In genomic region chr3:191715585-191715984, GRCh38 we compare ENCODE assay signal across 20 cellular contexts.
DNase-seq lines count a peak whose midpoint lies in the region; ATAC-seq, FAIRE-seq and TF ChIP-seq lines count a peak whose summit lies in the region.
"Had no signal": no experiment of that assay in that cellular context is flagged by ENCODE, and none has a peak within 500 bp of the region (broad histone marks: within the 10 kb centered on the region; RNA-seq: fewer than 3 reads in every experiment).

No MANE protein-coding gene starts in this region.

- H3K79me2 ChIP-seq in H1 (ENCODE audit: control insufficient read depth in 1 of 2, insufficient read depth in 2 of 2, low read length in 2 of 2) (no peaks in the 10 kb centered on the region), MM.1S (ENCODE audit: low read length) (no peaks in the 10 kb centered on the region)

- H3K18ac ChIP-seq in H1 (ENCODE audit: extremely low read depth, low read length), result no peak overlapping the region

- no peak overlapping the region for H4K8ac ChIP-seq in H1 (ENCODE audit: extremely low read depth, insufficient read depth, low read length)

- peak overlapping the region; percentile 90 for H2AFZ ChIP-seq in H1 (ENCODE audit: low read length)
- H2AFZ ChIP-seq in neuron (ENCODE audit: low read depth, low read length), result peak overlapping the region; percentile 36
- H2AFZ ChIP-seq in MM.1S (ENCODE audit: low read length), result no peak overlapping the region

- H3K4ac ChIP-seq in H1 (replicated peaks; ENCODE audit: insufficient read length, low read depth, low read length), result no peak overlapping the region

- H2AK5ac ChIP-seq in H1 (ENCODE audit: low read depth, low read length), result no peak overlapping the region

- FAIRE-seq in H1 (lab: Jason Lieb, UNC), result no peak
- FAIRE-seq: GM12878, H54 had no signal

- intact Hi-C loops in Right ventricle myocardium superior (cut with DNase I) (no loop called here), right cardiac atrium (cut with DNase I) (no loop called here), left ventricle myocardium inferior (cut with micrococcal nuclease) (no loop called here)

- no peak overlapping the region for H2BK120ac ChIP-seq in H1 (replicated peaks; ENCODE audit: low read depth, low read length)

- H2BK5ac ChIP-seq in H1 (ENCODE audit: low read depth, low read length), result no peak overlapping the region

- H3K4me3 ChIP-seq in right cardiac atrium (ENCODE audit: low read length), result no peak overlapping the region
- H3K4me3 ChIP-seq in H1 (ENCODE audit: extremely low read depth in 1 of 4, insufficient read depth in 2 of 4, low read depth in 3 of 4, low read length in 4 of 4), result no peak overlapping the region
- no peak overlapping the region for H3K4me3 ChIP-seq in left ventricle myocardium inferior
- no peak overlapping the region for H3K4me3 ChIP-seq in neuron (ENCODE audit: low read length)
- no peak overlapping the region for H3K4me3 ChIP-seq in MM.1S (ENCODE audit: low read length)
- H3K4me3 ChIP-seq: BLaER1, GM12878 had no signal

- H3K9me3 ChIP-seq in right cardiac atrium (ENCODE audit: control insufficient read depth, low read length) (no peaks in the 10 kb centered on the region), H1 (ENCODE audit: insufficient read depth in 2 of 2, low read depth in 1 of 2, low read length in 1 of 2) (no peaks in the 10 kb centered on the region), left ventricle myocardium inferior (replicated peaks) (peaks cover 10% of the 10 kb centered on the region), neuron (ENCODE audit: low read length) (no peaks in the 10 kb centered on the region), MM.1S (replicated peaks; ENCODE audit: insufficient read depth, low read length) (no peaks in the 10 kb centered on the region)
- H3K9me3 ChIP-seq: BLaER1 had no signal

- no peak overlapping the region for H2BK20ac ChIP-seq in H1 (ENCODE audit: low read length)

- TF ChIP-seq EP300 in H1 (IDR thresholded peaks at IDR 0.05; ENCODE audit: borderline replicate concordance in 1 of 2, low read depth in 2 of 2, low read length in 2 of 2), result no peak

- CTCF ChIA-PET in H1 (lab: Charles Lee; ENCODE audit: partially characterized antibody), result no interaction called here

- H3K56ac ChIP-seq in H1 (replicated peaks; ENCODE audit: insufficient read length, low read depth, low read length), result no peak overlapping the region

- no peak overlapping the region for H3K23ac ChIP-seq in H1 (ENCODE audit: insufficient read length)

- H3K27ac ChIP-seq in right cardiac atrium (ENCODE audit: low read length) (no peak overlapping the region), H1 (ENCODE audit: low read depth, low read length) (no peak overlapping the region), left ventricle myocardium inferior (replicated peaks) (peak overlapping the region; percentile 48), MM.1S (ENCODE audit: low read length) (no peak overlapping the region)
- H3K27ac ChIP-seq: BLaER1 had no signal

- no peak overlapping the region for H2BK15ac ChIP-seq in H1 (ENCODE audit: low read length)

- no peak overlapping the region for H3K14ac ChIP-seq in H1 (ENCODE audit: insufficient read length)

- no peak overlapping the region for H3K4me2 ChIP-seq in H1 (ENCODE audit: insufficient read depth in 1 of 2, low read depth in 2 of 2, low read length in 2 of 2)
- no peak overlapping the region for H3K4me2 ChIP-seq in MM.1S (ENCODE audit: low read depth, low read length)
- H3K4me2 ChIP-seq: BLaER1 had no signal

- H3K4me1 ChIP-seq in right cardiac atrium (ENCODE audit: control insufficient read depth, insufficient read depth, low read length), result no peaks in the 10 kb centered on the region
- H3K4me1 ChIP-seq in H1 (replicated peaks in 1 of 4; ENCODE audit: control insufficient read depth in 3 of 4, insufficient read depth in 4 of 4, low read length in 3 of 4), result no peaks in the 10 kb centered on the region
- H3K4me1 ChIP-seq in left ventricle myocardium inferior, result peaks cover 16% of the 10 kb centered on the region
- peaks cover 8% of the 10 kb centered on the region for H3K4me1 ChIP-seq in neuron (ENCODE audit: insufficient read depth, low read length)
- H3K4me1 ChIP-seq in MM.1S (ENCODE audit: low read length), result no peaks in the 10 kb centered on the region
- H3K4me1 ChIP-seq: BLaER1 had no signal

- H3K27me3 ChIP-seq in right cardiac atrium (ENCODE audit: control insufficient read depth, insufficient read depth) (no peaks in the 10 kb centered on the region), H1 (replicated peaks in 1 of 4; ENCODE audit: control insufficient read depth in 3 of 4, extremely low read depth in 1 of 4, insufficient read depth in 3 of 4, low read length in 3 of 4) (no peaks in the 10 kb centered on the region), left ventricle myocardium inferior (ENCODE audit: low read depth) (no peaks in the 10 kb centered on the region), neuron (ENCODE audit: insufficient read depth, low read length) (no peaks in the 10 kb centered on the region), MM.1S (replicated peaks; ENCODE audit: insufficient read depth, low read length) (no peaks in the 10 kb centered on the region)
- H3K27me3 ChIP-seq: BLaER1 had no signal

- no peaks in the 10 kb centered on the region for H3F3A ChIP-seq in MM.1S (ENCODE audit: insufficient read depth, low read length)

- H4K91ac ChIP-seq in H1 (replicated peaks; ENCODE audit: insufficient read length, low read length), result no peak overlapping the region

- H3K23me2 ChIP-seq in H1 (ENCODE audit: low read depth, low read length), result no peaks in the 10 kb centered on the region

- TF ChIP-seq CTCF in H1 (IDR thresholded peaks at IDR 0.05; ENCODE audit: control extremely low read depth in 1 of 3, insufficient read depth in 1 of 3, low read depth in 1 of 3, low read length in 3 of 3) (no peak), left ventricle myocardium inferior (IDR thresholded peaks at IDR 0.05; ENCODE audit: borderline replicate concordance) (no peak), MM.1S (IDR thresholded peaks at IDR 0.05; ENCODE audit: low read length) (no peak)

- H3K9ac ChIP-seq in H1 (replicated peaks in 1 of 4; ENCODE audit: extremely low read depth in 1 of 4, low read depth in 3 of 4, low read length in 3 of 4) (no peak overlapping the region), MM.1S (ENCODE audit: low read length) (no peak overlapping the region)
- H3K9ac ChIP-seq: BLaER1 had no signal

- H3K79me1 ChIP-seq in H1 (ENCODE audit: low read depth, low read length), result no peaks in the 10 kb centered on the region

- H4K20me1 ChIP-seq in H1 (replicated peaks in 1 of 2; ENCODE audit: control insufficient read depth in 1 of 2, insufficient read depth in 2 of 2, low read length in 2 of 2), result no peaks in the 10 kb centered on the region
- H4K20me1 ChIP-seq in MM.1S (ENCODE audit: insufficient read depth, low read length), result no peaks in the 10 kb centered on the region
- H4K20me1 ChIP-seq: BLaER1 had no signal

- POLR2A ChIA-PET in H1 (lab: Charles Lee; ENCODE audit: partially characterized antibody), result no interaction called here

- ATAC-seq in Right ventricle myocardium superior (ENCODE audit: poor library complexity) (peak; percentile 74), right cardiac atrium (no peak), HG02642 (IDR thresholded peaks at IDR 0.05; ENCODE audit: poor library complexity, unreplicated experiment) (no peak)
- ATAC-seq: CD8-positive, alpha-beta T cell; GM12878 had no signal

- no peaks in the 10 kb centered on the region for H3K9me2 ChIP-seq in MM.1S (replicated peaks; ENCODE audit: insufficient read depth, low read length)

- 54% methylated on average over 1 of the region's 1 CpG for WGBS in right cardiac atrium
- WGBS in H1 (ENCODE audit: extremely low coverage in 1 of 2, insufficient coverage in 1 of 2, insufficient read length in 1 of 2, insufficient replicate concordance in 2 of 2, low coverage in 1 of 2, low lambda C conversion rate in 2 of 2, missing lambda C conversion rate in 1 of 2), 2 experiments, result 100% methylated on average over 1 of the region's 1 CpG; no CpG with 5 or more reads in 1 of the 2 experiments

- no peak overlapping the region for H2BK12ac ChIP-seq in H1 (ENCODE audit: low read depth, low read length)

- TF ChIP-seq POLR2A in H1 (IDR thresholded peaks at IDR 0.05; ENCODE audit: control extremely low read depth in 1 of 2, low read depth in 2 of 2, low read length in 2 of 2), result no peak

- no peak overlapping the region for H4K5ac ChIP-seq in H1 (ENCODE audit: insufficient read length, low read depth, low read length)

- TF ChIP-seq RAD21 in H1 (IDR thresholded peaks at IDR 0.05 in 1 of 2, conservative IDR thresholded peaks at IDR 0.05 in 1 of 2; ENCODE audit: low read depth in 2 of 2, low read length in 2 of 2), result no peak

- H3K36me3 ChIP-seq in H1 (ENCODE audit: control insufficient read depth in 2 of 4, insufficient read depth in 4 of 4, low read length in 3 of 4) (no peaks in the 10 kb centered on the region), left ventricle myocardium inferior (no peaks in the 10 kb centered on the region), neuron (ENCODE audit: insufficient read depth, low read length) (no peaks in the 10 kb centered on the region), MM.1S (replicated peaks; ENCODE audit: insufficient read depth, low read length) (no peaks in the 10 kb centered on the region)
- H3K36me3 ChIP-seq: BLaER1 had no signal

- DNase-seq in Right ventricle myocardium superior (no peak), right cardiac atrium (no peak), H1 (ENCODE audit: low read depth in 1 of 2, low spot score in 2 of 2) (no peak), left ventricle myocardium inferior (no peak), MM.1S (no peak), NCI-H82 (lab: John Stamatoyannopoulos, UW) (no peak)
- DNase-seq: 8988T; CD8-positive, alpha-beta T cell; COR-L47; DMS 273 treated with DMSO at 0.1 percent for 48 hours; DMS53; DND-41; EL; HCEC 1CT; HFFc6 had no signal

TF ChIP-seq in H1, 55 proteins besides CTCF, POLR2A, EP300 and RAD21:
- TF ChIP-seq KDM1A (IDR thresholded peaks at IDR 0.05; ENCODE audit: borderline replicate concordance, low read length) (no peak), SIX5 (IDR thresholded peaks at IDR 0.05; ENCODE audit: low read depth, low read length) (no peak), TEAD4 (IDR thresholded peaks at IDR 0.05; ENCODE audit: low read depth, low read length) (no peak), CEBPB (IDR thresholded peaks at IDR 0.05; ENCODE audit: low read depth, low read length) (no peak), KDM5A (IDR thresholded peaks at IDR 0.05; ENCODE audit: low read length) (no peak), TBP (IDR thresholded peaks at IDR 0.05; ENCODE audit: low read depth, low read length) (no peak), EGR1 (IDR thresholded peaks at IDR 0.05; ENCODE audit: borderline replicate concordance, low read depth, low read length) (no peak)
